Comparison of ENCODE assay signal across 27 cellular contexts in genomic region chr4:757111-757510, GRCh38.
"Had no signal": no experiment of that assay in that cellular context is flagged by ENCODE, and none has a peak within 500 bp of the region (broad histone marks: within the 10 kb centered on the region; RNA-seq: fewer than 3 reads in every experiment).

No MANE protein-coding gene starts in this region.

- H3K27ac ChIP-seq: ascending aorta, body of pancreas, Peyer's patch, RWPE1, VCaP had no signal

- ATAC-seq: activated naive CD4-positive, alpha-beta T cell treated with anti-CD3 and anti-CD28 coated beads, Interleukin-2, amount 50 U/mL, for 72 hours; activated naive CD8-positive, alpha-beta T cell treated with anti-CD3 and anti-CD28 coated beads, Interleukin-2, amount 50 U/mL, for 24 hours; activated T-cell treated with anti-CD3 and anti-CD28 coated beads, Interleukin-2, amount 50 U/mL, for 4 hours; body of pancreas; T-cell had no signal

- H3K9me3 Mint-ChIP-seq: activated CD4-positive, alpha-beta memory T cell treated with anti-CD3 and anti-CD28 coated beads for 36 hours; activated CD4-positive, alpha-beta T cell treated with anti-CD3 and anti-CD28 coated beads, Interleukin-2, amount 10 ng/mL, durations not matched to agents 7 days and 5 days; activated naive CD4-positive, alpha-beta T cell treated with anti-CD3 and anti-CD28 coated beads, Interleukin-2, amount 50 U/mL, for 72 hours; activated naive CD8-positive, alpha-beta T cell treated with anti-CD3 and anti-CD28 coated beads, Interleukin-2, amount 50 U/mL, for 24 hours; activated T-cell treated with anti-CD3 and anti-CD28 coated beads, Interleukin-2, amount 50 U/mL, for 4 hours; T-cell had no signal

- H3K9me3 ChIP-seq: MG63, Peyer's patch had no signal

- H3K27me3 ChIP-seq: ascending aorta, body of pancreas, MG63, Peyer's patch had no signal

- H3K27ac Mint-ChIP-seq: activated CD4-positive, alpha-beta memory T cell treated with anti-CD3 and anti-CD28 coated beads for 36 hours; activated CD4-positive, alpha-beta T cell treated with anti-CD3 and anti-CD28 coated beads, Interleukin-2, amount 10 ng/mL, durations not matched to agents 7 days and 5 days; activated naive CD4-positive, alpha-beta T cell treated with anti-CD3 and anti-CD28 coated beads, Interleukin-2, amount 50 U/mL, for 72 hours; activated naive CD8-positive, alpha-beta T cell treated with anti-CD3 and anti-CD28 coated beads, Interleukin-2, amount 50 U/mL, for 24 hours; T-cell had no signal

- H3K4me1 ChIP-seq: ascending aorta, body of pancreas, Peyer's patch had no signal

- H3K27me3 Mint-ChIP-seq: activated CD4-positive, alpha-beta memory T cell treated with anti-CD3 and anti-CD28 coated beads for 36 hours; activated CD4-positive, alpha-beta T cell treated with anti-CD3 and anti-CD28 coated beads, Interleukin-2, amount 10 ng/mL, durations not matched to agents 7 days and 5 days; activated naive CD8-positive, alpha-beta T cell treated with anti-CD3 and anti-CD28 coated beads, Interleukin-2, amount 50 U/mL, for 24 hours; T-cell had no signal

- H3K4me3 ChIP-seq: ascending aorta, body of pancreas, MG63, Peyer's patch had no signal

- DNase-seq: activated CD4-positive, alpha-beta memory T cell treated with anti-CD3 and anti-CD28 coated beads for 36 hours; activated CD4-positive, alpha-beta T cell treated with anti-CD3 and anti-CD28 coated beads, Interleukin-2, amount 10 ng/mL, durations not matched to agents 7 days and 5 days; activated CD4-positive, CD25-positive, alpha-beta regulatory T cell; activated CD8-positive, alpha-beta memory T cell treated with anti-CD3 and anti-CD28 coated beads for 24 hours; activated effector memory CD4-positive, alpha-beta T cell treated with anti-CD3 and anti-CD28 coated beads, Interleukin-2, amount 50 U/mL, for 16 hours; activated naive CD4-positive, alpha-beta T cell treated with Interleukin-2 at 50 U/mL for 16 hours; activated naive CD8-positive, alpha-beta T cell treated with anti-CD3 and anti-CD28 coated beads, Interleukin-2, amount 50 U/mL, for 24 hours; activated T-cell treated with anti-CD3 and anti-CD28 coated beads, Interleukin-2, amount 50 U/mL, for 4 hours; amniotic stem cell; body of pancreas; MG63; MV-4-11; NCI-H1092 treated with DMSO at 0.1 percent for 48 hours; NCI-H1417 treated with DMSO at 0.1 percent for 48 hours; NCI-H1694; NCI-H2029; NCI-H2107; NCI-H2171 treated with DMSO at 0.1 percent for 48 hours; NCI-H226; NCI-H82; Peyer's patch; SHP77 treated with DMSO at 0.1 percent for 48 hours; T-cell had no signal

- H3K4me3 Mint-ChIP-seq: activated CD4-positive, alpha-beta memory T cell treated with anti-CD3 and anti-CD28 coated beads for 36 hours; activated CD4-positive, alpha-beta T cell treated with anti-CD3 and anti-CD28 coated beads, Interleukin-2, amount 10 ng/mL, durations not matched to agents 7 days and 5 days; activated naive CD8-positive, alpha-beta T cell treated with anti-CD3 and anti-CD28 coated beads, Interleukin-2, amount 50 U/mL, for 24 hours; activated T-cell treated with anti-CD3 and anti-CD28 coated beads, Interleukin-2, amount 50 U/mL, for 4 hours; T-cell had no signal
